9 cellular contexts compared by ENCODE assay signal in genomic region chr13:46668302-46668720, GRCh38.
A peak's percentile ranks its signal among the peaks of the same experiment; 100 is the strongest.
DNase-seq lines count a peak whose midpoint lies in the region; ATAC-seq and TF ChIP-seq lines count a peak whose summit lies in the region.
"Had no signal": no experiment of that assay in that cellular context is flagged by ENCODE, and none has a peak within 500 bp of the region (broad histone marks: within the 10 kb centered on the region; RNA-seq: fewer than 3 reads in every experiment).

No MANE protein-coding gene starts in this region.

- H3K4me2 ChIP-seq in OCI-LY7 (ENCODE audit: low read length): peak overlapping the region; percentile 77

- no peaks in the 10 kb centered on the region for H4K20me1 ChIP-seq in OCI-LY7 (ENCODE audit: insufficient read depth, low read length)

- no peaks in the 10 kb centered on the region for H3K9me2 ChIP-seq in OCI-LY7 (ENCODE audit: insufficient read depth, low read length)

- TF ChIP-seq CTCF in OCI-LY7 (conservative IDR thresholded peaks at IDR 0.05; ENCODE audit: low read length): no peak
- no peak for TF ChIP-seq CTCF in neutrophil (IDR thresholded peaks at IDR 0.05)

- no peaks in the 10 kb centered on the region for H3K27me3 ChIP-seq in effector memory CD4-positive, alpha-beta T cell (replicated peaks; ENCODE audit: control insufficient read depth, insufficient read depth, low read length, poor library complexity, severe bottlenecking)
- no peaks in the 10 kb centered on the region for H3K27me3 ChIP-seq in neutrophil

- H3K4me3 ChIP-seq in OCI-LY7 (ENCODE audit: low read depth, low read length, poor library complexity, severe bottlenecking) (peak overlapping the region; percentile 58), neutrophil (ENCODE audit: low read depth in 1 of 2, low read length in 1 of 2) (peak overlapping the region in 1 of 2 experiments; percentile 11)
- peak overlapping the region; percentile 36 for H3K4me3 ChIP-seq in effector memory CD4-positive, alpha-beta T cell (ENCODE audit: insufficient read depth, low read depth, low read length, poor library complexity, severe bottlenecking)

- peaks cover 61% of the 10 kb centered on the region for H3K79me2 ChIP-seq in OCI-LY7 (ENCODE audit: insufficient read depth, low read depth, low read length)

- intact Hi-C loops in OCI-LY7 (cut with micrococcal nuclease; ENCODE audit: unreplicated experiment): loop anchor here (5.0 kb wide), 2 partner anchors 71 to 116 kb away; partner anchors contain the start of gene LRCH1

- H3K27ac ChIP-seq in OCI-LY7 (ENCODE audit: low read depth, low read length, poor library complexity, severe bottlenecking) (peak overlapping the region; percentile 67), neutrophil (peak overlapping the region; percentile 60)
- H3K27ac ChIP-seq in effector memory CD4-positive, alpha-beta T cell (ENCODE audit: insufficient read depth, low read length, poor library complexity, severe bottlenecking): peak overlapping the region; percentile 27

- H3K4me1 ChIP-seq in OCI-LY7 (ENCODE audit: insufficient read depth, low read length, poor library complexity, severe bottlenecking) (peaks cover 58% of the 10 kb centered on the region), neutrophil (ENCODE audit: control insufficient read depth in 1 of 2, insufficient read depth in 1 of 2, low read depth in 1 of 2, low read length in 1 of 2) (peaks cover 13 to 26% of the 10 kb centered on the region in 2 experiments)
- peaks cover 9% of the 10 kb centered on the region for H3K4me1 ChIP-seq in effector memory CD4-positive, alpha-beta T cell (ENCODE audit: control insufficient read depth, insufficient read depth, low read length, poor library complexity, severe bottlenecking)

- ATAC-seq in GM21576 (IDR thresholded peaks at IDR 0.05; ENCODE audit: unreplicated experiment): peak; percentile 10
- ATAC-seq in esophagus mucosa: no peak
- ATAC-seq: Panc1 had no signal

- H3K36me3 ChIP-seq in OCI-LY7 (ENCODE audit: insufficient read depth, low read length): peaks cover 43% of the 10 kb centered on the region
- H3K36me3 ChIP-seq in effector memory CD4-positive, alpha-beta T cell (ENCODE audit: control insufficient read depth, insufficient read depth, low read length): peaks cover 3% of the 10 kb centered on the region
- H3K36me3 ChIP-seq in neutrophil: no peaks in the 10 kb centered on the region

- POLR2A ChIA-PET in OCI-LY7 (lab: Charles Lee): interaction anchor here (0.8 to 1.8 kb wide), 4 partner anchors 8 to 16 kb away, joined by 3 to 5 read pairs (median 5); no protein-coding TSS in a partner anchor

- H2AFZ ChIP-seq in OCI-LY7 (ENCODE audit: low read length): no peak overlapping the region; the same call in 1 of the 2 replicates

- H3K9me3 ChIP-seq in OCI-LY7 (ENCODE audit: low read length) (no peaks in the 10 kb centered on the region), neutrophil (no peaks in the 10 kb centered on the region)
- no peaks in the 10 kb centered on the region for H3K9me3 ChIP-seq in effector memory CD4-positive, alpha-beta T cell (ENCODE audit: control insufficient read depth, low read length)

- BruUV-seq in OCI-LY7 (replicated peaks; lab: Mats Ljungman, UMichigan): no TSS peak

- DNase-seq in GDM1 (lab: John Stamatoyannopoulos, UW) (peak; percentile 92), OCI-LY7 (ENCODE audit: low spot score) (peak; percentile 18), NCI-H524 treated with DMSO at 0.1 percent for 48 hours (lab: John Stamatoyannopoulos, UW) (no peak)
- DNase-seq in effector memory CD4-positive, alpha-beta T cell: no peak
- no peak for DNase-seq in central memory CD4-positive, alpha-beta T cell

- CTCF ChIA-PET in OCI-LY7 (lab: Charles Lee; ENCODE audit: unreplicated experiment): no interaction called here

Comparison
In these comparisons a context has a peak if more than half of its experiments do, and no peak if none do; other contexts are left out.
1. DNase-seq: peak in GDM1 (single experiment) and OCI-LY7 (single experiment); none in effector memory CD4-positive, alpha-beta T cell (0 of 3), central memory CD4-positive, alpha-beta T cell (single experiment) and NCI-H524 treated with DMSO at 0.1 percent for 48 hours (single experiment).
2. Peak in every context shown above with its lines, with median percentiles within 50 percentile points of each other: H3K27ac ChIP-seq.